In genomic region chr5:122864400-122864799, GRCh38 we compare ENCODE assay signal across 10 cellular contexts.
"Had no signal": no experiment of that assay in that cellular context is flagged by ENCODE, and none has a peak within 500 bp of the region (broad histone marks: within the 10 kb centered on the region; RNA-seq: fewer than 3 reads in every experiment).

No MANE protein-coding gene starts in this region.

- H3K27me3 ChIP-seq: colonic mucosa, tibial artery had no signal

- H3K4me3 ChIP-seq: colonic mucosa, left ventricle myocardium inferior, tibial artery had no signal

- H3K27ac ChIP-seq: colonic mucosa, left ventricle myocardium inferior, tibial artery had no signal

- H3K9me3 ChIP-seq: colonic mucosa, left ventricle myocardium inferior, tibial artery had no signal

- H3K4me3 Mint-ChIP-seq: naive B cell had no signal

- H3K4me1 Mint-ChIP-seq: naive B cell had no signal

- H3K36me3 ChIP-seq: colonic mucosa had no signal

- H3K27ac Mint-ChIP-seq: naive B cell had no signal

- ATAC-seq: esophagus mucosa, Right ventricle myocardium inferior had no signal

- DNase-seq: activated naive CD4-positive, alpha-beta T cell treated with anti-CD3 and anti-CD28 coated beads, Interleukin-2, amount 50 U/mL, for 16 hours; amniotic stem cell; colonic mucosa; foreskin fibroblast; left ventricle myocardium inferior; naive B cell; posterior cingulate gyrus; tibial artery had no signal

- H3K4me1 ChIP-seq: colonic mucosa, left ventricle myocardium inferior, tibial artery had no signal
